26 cellular contexts compared by ENCODE assay signal in the genomic region with DNA sequence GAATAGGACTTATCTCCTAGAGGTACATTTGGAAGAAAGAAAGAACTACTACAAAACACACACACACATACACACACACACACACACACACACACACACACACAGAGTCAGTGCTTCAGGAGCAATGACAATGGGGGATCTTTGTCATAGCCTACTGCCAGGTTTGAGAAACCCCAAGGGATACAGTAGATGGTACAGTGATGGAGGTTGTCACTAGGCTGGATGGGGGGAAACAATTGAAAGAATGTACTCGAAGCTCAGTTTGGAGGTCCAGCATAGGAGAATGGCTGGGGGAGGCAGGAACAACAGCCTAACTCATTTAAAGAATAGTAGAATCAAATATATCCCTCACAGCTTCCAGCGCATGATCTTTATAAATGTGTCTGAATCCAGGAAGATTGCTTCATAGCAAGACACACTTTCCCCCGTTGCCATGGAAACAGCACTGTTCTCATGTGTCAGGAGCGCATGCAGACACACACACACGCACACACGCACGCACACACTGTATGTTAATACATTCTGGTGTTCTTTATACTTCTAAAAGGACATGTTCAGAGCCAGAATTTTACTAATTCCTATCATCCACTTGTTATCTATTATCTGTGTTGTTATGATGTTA. TPM values are rescaled to one million over a fixed set of nuclear protein-coding genes. Genes with fewer than 3 reads are reported as not detected.
A peak's percentile ranks its signal among the peaks of the same experiment; 100 is the strongest.
DNase-seq lines count a peak whose midpoint lies in the region; ATAC-seq and TF ChIP-seq lines count a peak whose summit lies in the region.
"Had no signal": no experiment of that assay in that cellular context is flagged by ENCODE, and none has a peak within 500 bp of the region (broad histone marks: within the 10 kb centered on the region; RNA-seq: fewer than 3 reads in every experiment).

No MANE protein-coding gene starts in this region.

- H3K4me1 ChIP-seq in CD4-positive, CD25-positive, alpha-beta regulatory T cell (ENCODE audit: control insufficient read depth, insufficient read depth, low read length, poor library complexity, severe bottlenecking) = peaks cover 45% of the 10 kb centered on the region
- peaks cover 62% of the 10 kb centered on the region for H3K4me1 ChIP-seq in body of pancreas

- intact Hi-C loops in body of pancreas (cut with DNase I) = no loop called here

- H3K9me3 ChIP-seq in CD4-positive, CD25-positive, alpha-beta regulatory T cell (ENCODE audit: control insufficient read depth in 2 of 2, low read length in 2 of 2) = no peaks in the 10 kb centered on the region
- no peaks in the 10 kb centered on the region for H3K9me3 ChIP-seq in body of pancreas
- H3K9me3 ChIP-seq: sigmoid colon, SJCRH30, tibial nerve had no signal

- H3K27ac Mint-ChIP-seq in CD4-positive, CD25-positive, alpha-beta regulatory T cell = peak overlapping the region; percentile 70 to 88 (median 77)
- H3K27ac Mint-ChIP-seq: activated CD8-positive, alpha-beta T cell treated with anti-CD3 and anti-CD28 coated beads for 36 hours; activated naive CD8-positive, alpha-beta T cell treated with anti-CD3 and anti-CD28 coated beads, Interleukin-2, amount 50 U/mL, for 24 hours; CD8-positive, alpha-beta T cell; stimulated activated naive CD8-positive, alpha-beta T cell treated with anti-CD3 and anti-CD28 coated beads, Interleukin-15, amount 100 ng/mL, for 72 hours; T-cell had no signal

- no peak for DNase-seq in CD4-positive, CD25-positive, alpha-beta regulatory T cell
- peak; percentile 49 for DNase-seq in LHCN-M2 (ENCODE audit: low read depth)
- DNase-seq in body of pancreas = no peak
- peak; percentile 42 for DNase-seq in middle frontal gyrus (ENCODE audit: extremely low spot score, low spot score)
- no peak for DNase-seq in KG1 (lab: John Stamatoyannopoulos, UW)
- DNase-seq in HK-2 (ENCODE audit: unreplicated experiment) = no peak
- DNase-seq in NCI-H345 treated with DMSO at 0.1 percent for 48 hours (lab: John Stamatoyannopoulos, UW; ENCODE audit: unreplicated experiment) = no peak
- DNase-seq in NCI-H2171 treated with DMSO at 0.1 percent for 48 hours (lab: John Stamatoyannopoulos, UW) = no peak
- DNase-seq: activated CD4-positive, alpha-beta T cell treated with anti-CD3 and anti-CD28 coated beads for 1 hour; activated CD8-positive, alpha-beta T cell treated with anti-CD3 and anti-CD28 coated beads for 36 hours; activated gamma-delta T cell; activated naive CD8-positive, alpha-beta T cell treated with anti-CD3 and anti-CD28 coated beads, Interleukin-2, amount 50 U/mL, for 24 hours; activated T-cell treated with anti-CD3 and anti-CD28 coated beads for 4 hours; brain microvascular endothelial cell; CD8-positive, alpha-beta T cell; DMS79 treated with DMSO at 0.1 percent for 48 hours; effector CD8-positive, alpha-beta T cell; left ventricle myocardium superior; NCI-H1092 treated with DMSO at 0.1 percent for 48 hours; NCI-H1930; sigmoid colon; SJCRH30; stimulated activated CD4-positive, alpha-beta T cell treated with anti-CD3 and anti-CD28 coated beads, Interleukin-15, amount 100 ng/mL, for 24 hours; stimulated activated naive CD8-positive, alpha-beta T cell treated with anti-CD3 and anti-CD28 coated beads, Interleukin-15, amount 100 ng/mL, for 72 hours had no signal

- H3K4me3 Mint-ChIP-seq in CD4-positive, CD25-positive, alpha-beta regulatory T cell = peak overlapping the region in 3 of 4 donors; percentile 7 to 47 (median 47)
- H3K4me3 Mint-ChIP-seq: activated CD8-positive, alpha-beta T cell treated with anti-CD3 and anti-CD28 coated beads for 36 hours; activated naive CD8-positive, alpha-beta T cell treated with anti-CD3 and anti-CD28 coated beads, Interleukin-2, amount 50 U/mL, for 24 hours; CD8-positive, alpha-beta T cell; stimulated activated naive CD8-positive, alpha-beta T cell treated with anti-CD3 and anti-CD28 coated beads, Interleukin-15, amount 100 ng/mL, for 72 hours; T-cell had no signal

- no peak for ATAC-seq in CD4-positive, CD25-positive, alpha-beta regulatory T cell (ENCODE audit: low read depth in 2 of 2)
- ATAC-seq in body of pancreas = no peak
- ATAC-seq: activated CD8-positive, alpha-beta T cell treated with anti-CD3 and anti-CD28 coated beads for 36 hours; CD8-positive, alpha-beta T cell; left ventricle myocardium superior; T-cell had no signal

- H3K36me3 ChIP-seq in CD4-positive, CD25-positive, alpha-beta regulatory T cell (ENCODE audit: control insufficient read depth, insufficient read depth, low read length) = no peaks in the 10 kb centered on the region
- H3K36me3 ChIP-seq in body of pancreas (replicated peaks in 1 of 2; ENCODE audit: insufficient read depth in 1 of 2, low read depth in 2 of 2) = no peaks in the 10 kb centered on the region
- H3K36me3 ChIP-seq: brain microvascular endothelial cell, sigmoid colon, SJCRH30, tibial nerve had no signal

- peak overlapping the region; percentile 69 for H3K27ac ChIP-seq in CD4-positive, CD25-positive, alpha-beta regulatory T cell (ENCODE audit: insufficient read depth, low read length, poor library complexity, severe bottlenecking)
- H3K27ac ChIP-seq in body of pancreas = peak overlapping the region in 3 of 4 donors; percentile 76 to 85 (median 82)
- H3K27ac ChIP-seq: brain microvascular endothelial cell, sigmoid colon, SJCRH30 had no signal

- TF ChIP-seq CTCF in body of pancreas (IDR thresholded peaks at IDR 0.05) = no peak

- WGBS in body of pancreas, 2 donors = 92 to 95% methylated on average over 7 of the region's 7 CpGs

- H3K9me3 Mint-ChIP-seq in CD4-positive, CD25-positive, alpha-beta regulatory T cell = peaks cover 0 to 4% (median 0%) of the 10 kb centered on the region in 7 donors
- H3K9me3 Mint-ChIP-seq: activated CD8-positive, alpha-beta T cell treated with anti-CD3 and anti-CD28 coated beads for 36 hours; activated naive CD8-positive, alpha-beta T cell treated with anti-CD3 and anti-CD28 coated beads, Interleukin-2, amount 50 U/mL, for 24 hours; CD8-positive, alpha-beta T cell; stimulated activated naive CD8-positive, alpha-beta T cell treated with anti-CD3 and anti-CD28 coated beads, Interleukin-15, amount 100 ng/mL, for 72 hours; T-cell had no signal

- peaks cover 17% of the 10 kb centered on the region for H3K36me3 Mint-ChIP-seq in CD4-positive, CD25-positive, alpha-beta regulatory T cell
- H3K36me3 Mint-ChIP-seq: CD8-positive, alpha-beta T cell had no signal

- peaks cover 16 to 65% (median 54%) of the 10 kb centered on the region in 4 donors for H3K4me1 Mint-ChIP-seq in CD4-positive, CD25-positive, alpha-beta regulatory T cell

- TF ChIP-seq POLR2A in body of pancreas (IDR thresholded peaks at IDR 0.05) = no peak

- H3K4me3 ChIP-seq in CD4-positive, CD25-positive, alpha-beta regulatory T cell (ENCODE audit: low read depth, low read length) = no peak overlapping the region
- H3K4me3 ChIP-seq in body of pancreas = no peak overlapping the region
- H3K4me3 ChIP-seq: sigmoid colon, SJCRH30, tibial nerve had no signal

- H3K27me3 ChIP-seq in CD4-positive, CD25-positive, alpha-beta regulatory T cell (ENCODE audit: control insufficient read depth, insufficient read depth, low read length) = no peaks in the 10 kb centered on the region
- H3K27me3 ChIP-seq in body of pancreas = no peaks in the 10 kb centered on the region
- H3K27me3 ChIP-seq: brain microvascular endothelial cell, sigmoid colon, SJCRH30, tibial nerve had no signal

- no peaks in the 10 kb centered on the region for H3K27me3 Mint-ChIP-seq in CD4-positive, CD25-positive, alpha-beta regulatory T cell
- H3K27me3 Mint-ChIP-seq: activated CD8-positive, alpha-beta T cell treated with anti-CD3 and anti-CD28 coated beads for 36 hours; stimulated activated naive CD8-positive, alpha-beta T cell treated with anti-CD3 and anti-CD28 coated beads, Interleukin-15, amount 100 ng/mL, for 72 hours; T-cell had no signal

RNA-seq across cellular contexts. Expression of gene ZNRF2, which starts 32.6 kb away (rescaled TPM):
- 53.1 TPM for total RNA-seq in CD4-positive, CD25-positive, alpha-beta regulatory T cell
- 1 to 10 TPM; 2.1 to 6.2 (median 4.2) TPM for polyA plus RNA-seq in CD4-positive, CD25-positive, alpha-beta regulatory T cell
- 12.2 and 12.7 TPM in 2 replicates for total RNA-seq in LHCN-M2 (2014; rRNA removed)
- polyA plus RNA-seq in LHCN-M2 (2012) = 2.0 TPM
- 10 to 100 TPM; 36.1 to 42.5 TPM for total RNA-seq in body of pancreas

Comparison
In these comparisons a context has a peak if more than half of its experiments do, and no peak if none do; other contexts are left out.
1. DNase-seq: peak in LHCN-M2 (single experiment) and middle frontal gyrus (single experiment); none in CD4-positive, CD25-positive, alpha-beta regulatory T cell (0 of 3), body of pancreas (0 of 4), KG1 (single experiment), HK-2 (single experiment), NCI-H345 treated with DMSO at 0.1 percent for 48 hours (single experiment) and NCI-H2171 treated with DMSO at 0.1 percent for 48 hours (single experiment).